Comparison of ENCODE assay signal across 20 cellular contexts in genomic region chr7:44076101-44076895, GRCh38. TPM values are rescaled to one million over a fixed set of nuclear protein-coding genes. Genes with fewer than 3 reads are reported as not detected.
DNase-seq lines count a peak whose midpoint lies in the region; ATAC-seq and TF ChIP-seq lines count a peak whose summit lies in the region.
"Had no signal": no experiment of that assay in that cellular context is flagged by ENCODE, and none has a peak within 500 bp of the region (broad histone marks: within the 10 kb centered on the region; RNA-seq: fewer than 3 reads in every experiment).

No MANE protein-coding gene starts in this region.

- no peak overlapping the region for H3K27ac Mint-ChIP-seq in T-helper 17 cell
- H3K27ac Mint-ChIP-seq: nephron progenitor cell had no signal

- peak overlapping the region in 2 of 11 experiments; percentile 18 to 90; a peak in 5 of 22 replicates for H3K9ac ChIP-seq in BLaER1 treated with 17β-estradiol and CSF1 and Interleukin-3, amounts not matched to agents 10 nM and 100 nM

- no peaks in the 10 kb centered on the region for H3K9me2 ChIP-seq in PC-9 (ENCODE audit: insufficient read depth)

- no peak overlapping the region for H3K4me3 ChIP-seq in BLaER1 treated with 17β-estradiol and CSF1 and Interleukin-3, amounts not matched to agents 10 nM and 100 nM
- no peak overlapping the region for H3K4me3 ChIP-seq in PC-9
- H3K4me3 ChIP-seq: heart left ventricle, tibial artery had no signal

- BruUV-seq in PC-9 (replicated peaks; lab: Mats Ljungman, UMichigan): no TSS peak

- H3K4me1 Mint-ChIP-seq in T-helper 17 cell: peaks cover 14% of the 10 kb centered on the region

- H3F3A ChIP-seq in PC-9 (ENCODE audit: insufficient read depth, low read depth): peaks cover 48% of the 10 kb centered on the region

- H3K4me1 ChIP-seq in BLaER1 treated with 17β-estradiol and CSF1 and Interleukin-3, amounts not matched to agents 10 nM and 100 nM: peaks cover 76 to 100% (median 99%) of the 10 kb centered on the region in 10 experiments
- H3K4me1 ChIP-seq in PC-9 (replicated peaks; ENCODE audit: insufficient read depth): peaks cover 47% of the 10 kb centered on the region

- H3K4me3 Mint-ChIP-seq in T-helper 17 cell: no peak overlapping the region
- H3K4me3 Mint-ChIP-seq: effector memory CD8-positive, alpha-beta T cell; nephron progenitor cell had no signal

- ATAC-seq in left ventricle myocardium superior (no peak), T-helper 17 cell (no peak)
- ATAC-seq: effector memory CD8-positive, alpha-beta T cell; heart left ventricle had no signal

- no peaks in the 10 kb centered on the region for H3K27me3 ChIP-seq in BLaER1 treated with 17β-estradiol and CSF1 and Interleukin-3, amounts not matched to agents 10 nM and 100 nM
- H3K27me3 ChIP-seq in PC-9 (ENCODE audit: insufficient read depth, low read depth): no peaks in the 10 kb centered on the region
- H3K27me3 ChIP-seq: heart left ventricle, tibial artery had no signal

- H3K27me3 Mint-ChIP-seq in T-helper 17 cell: no peaks in the 10 kb centered on the region
- H3K27me3 Mint-ChIP-seq: effector memory CD8-positive, alpha-beta T cell had no signal

- DNase-seq in PC-9 (no peak), left ventricle myocardium superior (peak; percentile 76), posterior vena cava (ENCODE audit: low spot score) (peak; percentile 71), superior temporal gyrus (ENCODE audit: extremely low spot score) (no peak), HuH-7.5 (ENCODE audit: low spot score) (no peak), T-helper 17 cell (no peak), GM19238 (ENCODE audit: insufficient read length, low spot score) (no peak)
- DNase-seq: activated naive CD4-positive, alpha-beta T cell treated with Interleukin-2 at 50 U/mL for 16 hours; COR-L47; effector memory CD8-positive, alpha-beta T cell; Karpas-422; mesendoderm; NCI-H2029 treated with DMSO at 0.1 percent for 48 hours; NCI-H446 treated with DMSO at 0.1 percent for 48 hours; nephron progenitor cell; stimulated activated naive CD4-positive, alpha-beta T cell; tibial artery had no signal

- H3K79me2 ChIP-seq in PC-9 (ENCODE audit: low read depth): peaks cover 13% of the 10 kb centered on the region

- no peaks in the 10 kb centered on the region for H3K9me3 ChIP-seq in BLaER1 treated with 17β-estradiol and CSF1 and Interleukin-3, amounts not matched to agents 10 nM and 100 nM (replicated peaks in 1 of 11)
- H3K9me3 ChIP-seq in PC-9 (ENCODE audit: insufficient read depth, low read depth): no peaks in the 10 kb centered on the region
- no peaks in the 10 kb centered on the region for H3K9me3 ChIP-seq in T-helper 17 cell (ENCODE audit: control insufficient read depth, low read length, poor library complexity, severe bottlenecking)
- H3K9me3 ChIP-seq: heart left ventricle, tibial artery had no signal

- H3K27ac ChIP-seq in BLaER1 treated with 17β-estradiol and CSF1 and Interleukin-3, amounts not matched to agents 10 nM and 100 nM: peak overlapping the region in 2 of 11 experiments; percentile 34 to 83; a peak in 1 of 22 replicates
- H3K27ac ChIP-seq in PC-9: peak overlapping the region; percentile 21; the same call in 1 of the 2 replicates
- H3K27ac ChIP-seq: tibial artery had no signal

- peaks cover 6% of the 10 kb centered on the region for H3K36me3 Mint-ChIP-seq in T-helper 17 cell (ENCODE audit: low read depth)

- peaks cover 0 to 12% (median 0%) of the 10 kb centered on the region in 11 experiments; a peak in 5 of 22 replicates for H4K20me1 ChIP-seq in BLaER1 treated with 17β-estradiol and CSF1 and Interleukin-3, amounts not matched to agents 10 nM and 100 nM
- H4K20me1 ChIP-seq in PC-9 (ENCODE audit: insufficient read depth): no peaks in the 10 kb centered on the region

- no peak for TF ChIP-seq CTCF in PC-9 (conservative IDR thresholded peaks at IDR 0.05)

- CTCF ChIA-PET in PC-9 (lab: Charles Lee): interaction anchor here (0.6 to 0.7 kb wide), 3 partner anchors 19 to 489 kb away, joined by 3 to 5 read pairs (median 4); no protein-coding TSS in a partner anchor

- POLR2A ChIA-PET in PC-9 (lab: Charles Lee; ENCODE audit: unreplicated experiment): interaction anchor here (0.6 kb wide), 1 partner anchor 29 kb away, joined by 3 read pairs; no protein-coding TSS in a partner anchor

- no peak overlapping the region for H2AFZ ChIP-seq in PC-9

- H3K4me2 ChIP-seq in BLaER1 treated with 17β-estradiol and CSF1 and Interleukin-3, amounts not matched to agents 10 nM and 100 nM: peak overlapping the region in 9 of 11 experiments; percentile 10 to 94 (median 89); a peak in 14 of 22 replicates
- no peak overlapping the region for H3K4me2 ChIP-seq in PC-9

- H3K36me3 ChIP-seq in BLaER1 treated with 17β-estradiol and CSF1 and Interleukin-3, amounts not matched to agents 10 nM and 100 nM: peaks cover 48 to 81% (median 70%) of the 10 kb centered on the region in 11 experiments
- peaks cover 39% of the 10 kb centered on the region for H3K36me3 ChIP-seq in PC-9 (ENCODE audit: low read depth)

- intact Hi-C loops in PC-9 (cut with micrococcal nuclease; ENCODE audit: unreplicated experiment) (no loop called here), left ventricle myocardium superior (cut with micrococcal nuclease) (no loop called here), posterior vena cava (cut with DNase I) (loop anchor here (5.0 kb wide), 2 partner anchors 36 to 116 kb away; no protein-coding TSS in a partner anchor)

RNA-seq across cellular contexts. Expression of gene POLM, which starts 6.0 kb away (rescaled TPM):
- total RNA-seq in PC-9 (2021) (58.8 and 59.1 TPM in 2 replicates), left ventricle myocardium superior (17.6 TPM), posterior vena cava (10 to 100 TPM in 1 of 2 donors, 1 to 10 TPM in 1; 9.4 to 16.9 TPM), T-helper 17 cell (10 to 100 TPM; 27.2 to 29.7 TPM)

RNA-seq across cellular contexts. Expression of gene PGAM2, which starts 10.9 kb away (rescaled TPM):
- 4.2 and 9.7 TPM in 2 replicates for total RNA-seq in PC-9 (2021)
- 967 TPM for total RNA-seq in left ventricle myocardium superior
- total RNA-seq in posterior vena cava: 1 to 10 TPM; 1.6 to 2.1 TPM
- under 1 TPM in 1 of 2 donors, not detected in 1; 0.92 TPM for total RNA-seq in T-helper 17 cell
- total RNA-seq: Daoy had no signal

RNA-seq across cellular contexts. Expression of gene AEBP1, which starts 27.8 kb away (rescaled TPM):
- total RNA-seq in PC-9 (2021): 0.33 and 0.98 TPM in 2 replicates
- total RNA-seq in left ventricle myocardium superior: 18.4 TPM
- total RNA-seq in posterior vena cava: 100 to 1,000 TPM; 783 to 919 TPM
- 1 to 10 TPM; 1.1 to 4.2 TPM for total RNA-seq in T-helper 17 cell
- total RNA-seq: Daoy had no signal

RNA-seq across cellular contexts. Expression of gene DBNL, which starts 31.8 kb away (rescaled TPM):
- 65.6 and 70.7 TPM in 2 replicates for total RNA-seq in PC-9 (2021)
- 31.2 TPM for total RNA-seq in left ventricle myocardium superior
- 10 to 100 TPM; 82.8 to 91.0 TPM for total RNA-seq in posterior vena cava
- 100 to 1,000 TPM in 1 of 2 donors, 10 to 100 TPM in 1; 91.1 to 104 TPM for total RNA-seq in T-helper 17 cell

RNA-seq across cellular contexts. Expression of gene POLD2, which starts 47.0 kb away (rescaled TPM):
- total RNA-seq in PC-9 (2021) (217 and 249 TPM in 2 replicates), left ventricle myocardium superior (92.9 TPM), posterior vena cava (10 to 100 TPM; 39.9 to 60.0 TPM), T-helper 17 cell (10 to 100 TPM; 46.3 to 53.3 TPM)

Comparison
In these comparisons a context has a peak if more than half of its experiments do, and no peak if none do; other contexts are left out.
1. DNase-seq: peak in left ventricle myocardium superior (single experiment) and posterior vena cava (single experiment); none in PC-9 (0 of 2), superior temporal gyrus (single experiment), HuH-7.5 (single experiment), T-helper 17 cell (0 of 3) and GM19238 (single experiment).
2. RNA of gene PGAM2, which starts 10.9 kb away (total RNA-seq): 967 TPM in left ventricle myocardium superior (single experiment); 4.2 to 9.7 TPM in PC-9, 1.6 to 2.1 TPM in posterior vena cava and 0.92 TPM in T-helper 17 cell; every median in the first group is over 10 times any median in the second.
3. RNA of gene AEBP1, which starts 27.8 kb away (total RNA-seq): 783 to 919 TPM in posterior vena cava; 18.4 TPM in left ventricle myocardium superior (single experiment), 1.1 to 4.2 TPM in T-helper 17 cell and 0.33 to 0.98 TPM in PC-9; every median in the first group is over 10 times any median in the second.
4. intact Hi-C loops: an anchor here in posterior vena cava (5.0 kb wide); none called in PC-9 and left ventricle myocardium superior.